Comparison of ENCODE assay signal across 25 cellular contexts in genomic region chr5:39905356-39905755, GRCh38.
"Had no signal": no experiment of that assay in that cellular context is flagged by ENCODE, and none has a peak within 500 bp of the region (broad histone marks: within the 10 kb centered on the region; RNA-seq: fewer than 3 reads in every experiment).

No MANE protein-coding gene starts in this region.

- H3K4me1 ChIP-seq: gastrocnemius medialis, right lobe of liver, testis, uterus had no signal

- DNase-seq: activated CD4-positive, alpha-beta T cell treated with anti-CD3 and anti-CD28 coated beads for 48 hours; activated CD4-positive, alpha-beta T cell treated with anti-CD3 and anti-CD28 coated beads, Interleukin-2, amount 50 U/mL, for 48 hours; activated CD8-positive, alpha-beta memory T cell treated with anti-CD3 and anti-CD28 coated beads for 24 hours; activated effector memory CD4-positive, alpha-beta T cell treated with Interleukin-2 at 50 U/mL for 16 hours; activated naive CD4-positive, alpha-beta T cell treated with Interleukin-2 at 50 U/mL for 16 hours; aorta; central memory CD4-positive, alpha-beta T cell; effector CD4-positive, alpha-beta T cell; gastrocnemius medialis; glutamatergic neuron; islet precursor cell; mucosa of descending colon; right lobe of liver; stimulated activated CD4-positive, alpha-beta T cell treated with anti-CD3 and anti-CD28 coated beads, Interleukin-12 subunit alpha, Interleukin-12 subunit beta, amount 100 ng/mL, for 4 hours; stimulated activated CD4-positive, alpha-beta T cell treated with anti-CD3 and anti-CD28 coated beads, Interleukin-4, amount 100 ng/mL, for 1 hour; stimulated activated naive CD8-positive, alpha-beta T cell treated with anti-CD3 and anti-CD28 coated beads, Interleukin-15, Interleukin-2, amounts not matched to agents 100 U/mL and 50 U/mL, for 24 hours; T-cell; testis; uterus; WERI-Rb-1 had no signal

- ATAC-seq: activated CD4-positive, CD25-positive, alpha-beta regulatory T cell treated with anti-CD3 and anti-CD28 coated beads, Interleukin-2, amount 50 U/mL, for 24 hours; gastrocnemius medialis; mucosa of descending colon; natural killer cell treated with Interleukin-12 subunit alpha and Interleukin-12 subunit beta and Interleukin-15 and Interleukin-18, amount 100 ng/mL, for 72 hours; right lobe of liver; stimulated activated naive CD8-positive, alpha-beta T cell treated with anti-CD3 and anti-CD28 coated beads, Interleukin-15, Interleukin-2, amounts not matched to agents 100 U/mL and 50 U/mL, for 24 hours; T-cell had no signal

- H3K27ac ChIP-seq: esophagus muscularis mucosa, gastrocnemius medialis, right lobe of liver, skin epidermis, testis, uterus, WERI-Rb-1 had no signal

- H3K9me3 ChIP-seq: gastrocnemius medialis, mucosa of descending colon, right lobe of liver, testis, uterus had no signal

- H3K27me3 ChIP-seq: esophagus muscularis mucosa, gastrocnemius medialis, right lobe of liver, testis, uterus had no signal

- H3K4me3 ChIP-seq: esophagus muscularis mucosa, gastrocnemius medialis, lung, mucosa of descending colon, right lobe of liver, skin epidermis, testis, uterus had no signal

- H3K36me3 ChIP-seq: esophagus muscularis mucosa, gastrocnemius medialis, right lobe of liver, uterus, WERI-Rb-1 had no signal
